ENCODE assay signal across 2 cellular contexts in genomic region chr9:33549418-33549817, GRCh38. TPM values are rescaled to one million over a fixed set of nuclear protein-coding genes. Genes with fewer than 3 reads are reported as not detected.
"Had no signal": no experiment of that assay in that cellular context is flagged by ENCODE, and none has a peak within 500 bp of the region (broad histone marks: within the 10 kb centered on the region; RNA-seq: fewer than 3 reads in every experiment).

No MANE protein-coding gene starts in this region.

RNA-seq across cellular contexts. Expression of gene ANKRD18B, which starts 25.4 kb away (rescaled TPM):
- total RNA-seq: adrenal gland, ascending aorta had no signal
- polyA plus RNA-seq: adrenal gland had no signal
